ENCODE assay signal across 32 cellular contexts in genomic region chr4:185033072-185033471, GRCh38. TPM values are rescaled to one million over a fixed set of nuclear protein-coding genes. Genes with fewer than 3 reads are reported as not detected.
"Had no signal": no experiment of that assay in that cellular context is flagged by ENCODE, and none has a peak within 500 bp of the region (broad histone marks: within the 10 kb centered on the region; RNA-seq: fewer than 3 reads in every experiment).

No MANE protein-coding gene starts in this region.

- H3K9ac ChIP-seq: SK-N-SH had no signal

- H3K9me3 ChIP-seq: MG63, SJSA1, SK-N-SH had no signal

- H2AFZ ChIP-seq: PC-9 had no signal

- H3K36me3 ChIP-seq: MG63, SJSA1 had no signal

- H3K4me1 ChIP-seq: SJSA1 had no signal

- H3K27ac ChIP-seq: PC-9, SJSA1 had no signal

- H3K4me2 ChIP-seq: PC-9, SK-N-SH had no signal

- ATAC-seq: Panc1 had no signal

- H3K4me3 ChIP-seq: MG63, PC-9, SJSA1 had no signal

- DNase-seq: Kasumi-1, KG1, MG63, MV-4-11, NCI-H1092, NCI-H1105, NCI-H1436, NCI-H146, NCI-H1694, NCI-H187, NCI-H1930, NCI-H2029 treated with DMSO at 0.1 percent for 48 hours, NCI-H2081 treated with DMSO at 0.1 percent for 48 hours, NCI-H2107, NCI-H2171, NCI-H226, NCI-H446 treated with DMSO at 0.1 percent for 48 hours, NCI-H510A, NCI-H524, NCI-H526, NCI-H69, NCI-H748 treated with DMSO at 0.1 percent for 48 hours, PC-9, Right ventricle myocardium superior, SHP77 treated with DMSO at 0.1 percent for 48 hours, SK-N-SH, SW 1271 had no signal

RNA-seq across cellular contexts. Expression of gene HELT, which starts 14.8 kb away (rescaled TPM):
- total RNA-seq: M059J, OCI-LY7, PC-9, Right ventricle myocardium superior, RPMI7951, SJSA1 had no signal
- polyA plus RNA-seq: SK-N-SH had no signal
